In genomic region chr18:3869848-3870247, GRCh38 we compare ENCODE assay signal across 8 cellular contexts.
A peak's percentile ranks its signal among the peaks of the same experiment; 100 is the strongest.
DNase-seq lines count a peak whose midpoint lies in the region; ATAC-seq and TF ChIP-seq lines count a peak whose summit lies in the region.

No MANE protein-coding gene starts in this region.

- peak; percentile 65 for TF ChIP-seq CTCF in MCF 10A (IDR thresholded peaks at IDR 0.05; ENCODE audit: unreplicated experiment)

- H3K27ac Mint-ChIP-seq in MCF 10A (ENCODE audit: low read depth, unreplicated experiment) = no peak overlapping the region

- POLR2A ChIA-PET in MCF 10A (lab: Yijun Ruan, JAX) = interaction anchor here (0.7 to 2.2 kb wide), 4 partner anchors 98 to 418 kb away, joined by 3 to 9 read pairs (median 4); no protein-coding TSS in a partner anchor

- peak; percentile 81 for DNase-seq in NCI-H510A treated with DMSO at 0.1 percent for 48 hours (lab: John Stamatoyannopoulos, UW)
- no peak for DNase-seq in NCI-H510A (lab: John Stamatoyannopoulos, UW)
- peak; percentile 68 for DNase-seq in NCI-H2171 treated with DMSO at 0.1 percent for 48 hours (lab: John Stamatoyannopoulos, UW)
- peak; percentile 68 for DNase-seq in MCF 10A (ENCODE audit: unreplicated experiment)
- DNase-seq in medulla oblongata (ENCODE audit: extremely low spot score) = peak; percentile 69
- no peak for DNase-seq in UCSD-AML1 (lab: John Stamatoyannopoulos, UW; ENCODE audit: unreplicated experiment)

- no peaks in the 10 kb centered on the region for H3K4me1 Mint-ChIP-seq in MCF 10A (ENCODE audit: insufficient read depth, unreplicated experiment)

- H3K36me3 Mint-ChIP-seq in MCF 10A (ENCODE audit: insufficient read depth, unreplicated experiment) = no peaks in the 10 kb centered on the region

- no TSS peak for BruUV-seq in MCF 10A (replicated peaks; lab: Mats Ljungman, UMichigan)

- ATAC-seq in GM19324 (IDR thresholded peaks at IDR 0.05; ENCODE audit: low FRiP score, unreplicated experiment) (no peak), GM19351 (IDR thresholded peaks at IDR 0.05; ENCODE audit: unreplicated experiment) (no peak)

- no peak overlapping the region for H3K4me3 Mint-ChIP-seq in MCF 10A (ENCODE audit: unreplicated experiment)

- intact Hi-C loops in MCF 10A (cut with micrococcal nuclease) = loop anchor here (1.0 to 10.0 kb wide), 5 partner anchors 99 to 1185 kb away; no protein-coding TSS in a partner anchor

- no peaks in the 10 kb centered on the region for H3K9me3 Mint-ChIP-seq in MCF 10A (ENCODE audit: unreplicated experiment)

- H3K27me3 Mint-ChIP-seq in MCF 10A (ENCODE audit: insufficient read depth, unreplicated experiment) = peaks cover 21% of the 10 kb centered on the region

- CTCF ChIA-PET in MCF 10A (lab: Yijun Ruan, JAX) = interaction anchor here (0.5 to 5.0 kb wide), 61 partner anchors 9 to 1883 kb away, joined by 3 to 199 read pairs (median 4); no protein-coding TSS in a partner anchor

Comparison
In these comparisons a context has a peak if more than half of its experiments do, and no peak if none do; other contexts are left out.
1. DNase-seq: peak in NCI-H510A treated with DMSO at 0.1 percent for 48 hours (single experiment), NCI-H2171 treated with DMSO at 0.1 percent for 48 hours (single experiment), MCF 10A (single experiment) and medulla oblongata (single experiment); none in NCI-H510A (single experiment) and UCSD-AML1 (single experiment).